ENCODE assay signal across 13 cellular contexts in the genomic region with DNA sequence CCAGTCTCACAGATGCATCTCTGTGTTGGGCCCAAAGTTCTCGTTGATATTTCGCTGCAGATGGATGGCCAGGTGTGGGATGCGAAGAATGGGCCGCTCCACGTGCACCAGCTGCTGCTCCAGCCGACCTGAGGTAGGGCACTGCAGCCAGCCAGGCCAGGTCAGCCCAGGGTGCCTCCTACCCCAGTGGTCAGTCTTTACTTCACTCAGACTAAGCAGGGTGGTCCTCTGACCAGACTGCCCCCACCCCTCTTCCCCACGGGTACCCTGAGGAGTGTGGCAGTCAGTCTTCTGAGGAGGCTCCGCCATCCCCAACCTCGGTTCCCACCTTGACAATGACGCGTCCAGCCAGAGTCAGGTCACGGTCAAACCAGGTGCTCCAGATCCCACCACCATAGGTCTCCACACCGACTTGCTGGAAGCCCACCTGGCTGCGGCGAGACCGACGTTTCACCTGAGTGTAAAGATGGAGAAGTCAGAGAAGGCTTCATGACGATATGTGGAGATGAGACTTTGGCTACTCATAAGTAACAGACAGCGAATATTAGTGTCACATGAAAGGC. TPM values are rescaled to one million over a fixed set of nuclear protein-coding genes. Genes with fewer than 3 reads are reported as not detected.
A peak's percentile ranks its signal among the peaks of the same experiment; 100 is the strongest.
DNase-seq lines count a peak whose midpoint lies in the region; ATAC-seq and TF ChIP-seq lines count a peak whose summit lies in the region.
"Had no signal": no experiment of that assay in that cellular context is flagged by ENCODE, and none has a peak within 500 bp of the region (broad histone marks: within the 10 kb centered on the region; RNA-seq: fewer than 3 reads in every experiment).

No MANE protein-coding gene starts in this region.

- H3K36me3 ChIP-seq in brain microvascular endothelial cell (replicated peaks): peaks cover 41% of the 10 kb centered on the region

- H3K4me1 Mint-ChIP-seq in activated naive CD4-positive, alpha-beta T cell treated with anti-CD3 and anti-CD28 coated beads, Interleukin-2, amount 50 U/mL, for 24 hours: peaks cover 32% of the 10 kb centered on the region
- H3K4me1 Mint-ChIP-seq in stimulated activated effector memory CD8-positive, alpha-beta T cell treated with anti-CD3 and anti-CD28 coated beads, Interleukin-12 subunit alpha, Interleukin-12 subunit beta, amount 100 ng/mL, for 72 hours: peaks cover 23% of the 10 kb centered on the region

- TF ChIP-seq CTCF in VCaP (conservative IDR thresholded peaks at IDR 0.05): no peak
- TF ChIP-seq CTCF in fibroblast of the aortic adventitia (IDR thresholded peaks at IDR 0.05; ENCODE audit: insufficient read depth, low read length): no peak
- TF ChIP-seq CTCF in brain microvascular endothelial cell (IDR thresholded peaks at IDR 0.05; ENCODE audit: low read depth, low read length, missing control alignments): no peak

- peak overlapping the region; percentile 98 for H3K4me3 Mint-ChIP-seq in activated naive CD4-positive, alpha-beta T cell treated with anti-CD3 and anti-CD28 coated beads, Interleukin-2, amount 50 U/mL, for 24 hours
- peak overlapping the region; percentile 93 for H3K4me3 Mint-ChIP-seq in stimulated activated effector memory CD8-positive, alpha-beta T cell treated with anti-CD3 and anti-CD28 coated beads, Interleukin-12 subunit alpha, Interleukin-12 subunit beta, amount 100 ng/mL, for 72 hours

- H3K4me3 ChIP-seq in fibroblast of the aortic adventitia (ENCODE audit: low read depth, low read length): peak overlapping the region; percentile 84
- no peak overlapping the region for H3K4me3 ChIP-seq in brain microvascular endothelial cell (ENCODE audit: low read depth, low read length)

- peaks cover 17% of the 10 kb centered on the region for H3K36me3 Mint-ChIP-seq in activated naive CD4-positive, alpha-beta T cell treated with anti-CD3 and anti-CD28 coated beads, Interleukin-2, amount 50 U/mL, for 24 hours
- peaks cover 65% of the 10 kb centered on the region for H3K36me3 Mint-ChIP-seq in stimulated activated effector memory CD8-positive, alpha-beta T cell treated with anti-CD3 and anti-CD28 coated beads, Interleukin-12 subunit alpha, Interleukin-12 subunit beta, amount 100 ng/mL, for 72 hours

- H3K27ac Mint-ChIP-seq in activated naive CD4-positive, alpha-beta T cell treated with anti-CD3 and anti-CD28 coated beads, Interleukin-2, amount 50 U/mL, for 24 hours: no peak overlapping the region
- H3K27ac Mint-ChIP-seq in stimulated activated effector memory CD8-positive, alpha-beta T cell treated with anti-CD3 and anti-CD28 coated beads, Interleukin-12 subunit alpha, Interleukin-12 subunit beta, amount 100 ng/mL, for 72 hours: no peak overlapping the region

- DNase-seq in activated naive CD4-positive, alpha-beta T cell treated with anti-CD3 and anti-CD28 coated beads, Interleukin-2, amount 50 U/mL, for 16 hours: no peak
- DNase-seq in fibroblast of the aortic adventitia (ENCODE audit: low read depth): no peak
- DNase-seq in stimulated activated effector memory CD8-positive, alpha-beta T cell treated with anti-CD3 and anti-CD28 coated beads, Interleukin-12 subunit alpha, Interleukin-12 subunit beta, amount 100 ng/mL, for 72 hours (ENCODE audit: low spot score in 2 of 2): no peak
- no peak for DNase-seq in brain microvascular endothelial cell
- no peak for DNase-seq in NCI-H1048 (lab: John Stamatoyannopoulos, UW)
- DNase-seq: C1 segment of cervical spinal cord, NCI-H1930 had no signal

- in situ Hi-C loops in brain microvascular endothelial cell (cut with HindIII; ENCODE audit: low pct_ligation_motif_present, low sequenced_read_pairs): no loop called here

- H3K9me3 Mint-ChIP-seq in activated naive CD4-positive, alpha-beta T cell treated with anti-CD3 and anti-CD28 coated beads, Interleukin-2, amount 50 U/mL, for 24 hours: no peaks in the 10 kb centered on the region
- no peaks in the 10 kb centered on the region for H3K9me3 Mint-ChIP-seq in stimulated activated effector memory CD8-positive, alpha-beta T cell treated with anti-CD3 and anti-CD28 coated beads, Interleukin-12 subunit alpha, Interleukin-12 subunit beta, amount 100 ng/mL, for 72 hours

- H3K27me3 Mint-ChIP-seq in activated naive CD4-positive, alpha-beta T cell treated with anti-CD3 and anti-CD28 coated beads, Interleukin-2, amount 50 U/mL, for 24 hours: no peaks in the 10 kb centered on the region

- peak overlapping the region; percentile 90; the same call in 1 of the 2 replicates for H3K27ac ChIP-seq in VCaP
- H3K27ac ChIP-seq in brain microvascular endothelial cell: no peak overlapping the region

- no peak for ATAC-seq in stimulated activated effector memory CD8-positive, alpha-beta T cell treated with anti-CD3 and anti-CD28 coated beads, Interleukin-12 subunit alpha, Interleukin-12 subunit beta, amount 100 ng/mL, for 72 hours
- ATAC-seq in GM18870 (IDR thresholded peaks at IDR 0.05; ENCODE audit: unreplicated experiment): no peak

- no peaks in the 10 kb centered on the region for H3K27me3 ChIP-seq in brain microvascular endothelial cell (replicated peaks)
- H3K27me3 ChIP-seq: vagina had no signal

RNA-seq across cellular contexts. Expression of a gene that starts 1.7 kb away (rescaled TPM):
- total RNA-seq in fibroblast of the aortic adventitia (ENCODE audit: low replicate concordance): 33.2 and 55.0 TPM in 2 replicates

RNA-seq across cellular contexts. Expression of a gene that starts 32.1 kb away (rescaled TPM):
- 3.3 and 4.7 TPM in 2 replicates for total RNA-seq in fibroblast of the aortic adventitia (ENCODE audit: low replicate concordance)
- total RNA-seq: bronchial epithelial cell had no signal

RNA-seq across cellular contexts. Expression of a gene that starts 48.6 kb away (rescaled TPM):
- total RNA-seq in fibroblast of the aortic adventitia (ENCODE audit: low replicate concordance): 22.7 and 36.1 TPM in 2 replicates

RNA-seq across cellular contexts. Expression of a gene that starts 53.5 kb away (rescaled TPM):
- not detected in 2 replicates for total RNA-seq in fibroblast of the aortic adventitia (ENCODE audit: low replicate concordance)
- total RNA-seq: bronchial epithelial cell, smooth muscle cell, vagina had no signal
